In genomic region chr6:142342986-142343385, GRCh38 we compare ENCODE assay signal across 18 cellular contexts. TPM values are rescaled to one million over a fixed set of nuclear protein-coding genes. Genes with fewer than 3 reads are reported as not detected.
DNase-seq lines count a peak whose midpoint lies in the region; ATAC-seq, FAIRE-seq and TF ChIP-seq lines count a peak whose summit lies in the region.
"Had no signal": no experiment of that assay in that cellular context is flagged by ENCODE, and none has a peak within 500 bp of the region (broad histone marks: within the 10 kb centered on the region; RNA-seq: fewer than 3 reads in every experiment).

No MANE protein-coding gene starts in this region.

- H3K9ac ChIP-seq in PC-3 (ENCODE audit: low read length) (no peak overlapping the region), endothelial cell of umbilical vein (replicated peaks; ENCODE audit: extremely low read depth, insufficient read depth, low read length) (peak overlapping the region; percentile 9), Karpas-422 (ENCODE audit: low read length) (no peak overlapping the region)

- H4K20me1 ChIP-seq in PC-3 (ENCODE audit: low read length) (no peaks in the 10 kb centered on the region), endothelial cell of umbilical vein (replicated peaks; ENCODE audit: control insufficient read depth, extremely low read depth, insufficient read depth, low read length) (no peaks in the 10 kb centered on the region), Karpas-422 (ENCODE audit: insufficient read depth, low read depth, low read length) (no peaks in the 10 kb centered on the region)

- DNase-seq in A549 (ENCODE audit: low read depth in 1 of 2, low spot score in 1 of 2) (no peak), PC-3 (peak; percentile 63), endothelial cell of umbilical vein (ENCODE audit: low read depth, low spot score) (no peak), type B pancreatic cell (ENCODE audit: extremely low spot score, unreplicated experiment) (no peak), Karpas-422 (no peak), Right ventricle myocardium superior (no peak)
- DNase-seq: 8988T; C1 segment of cervical spinal cord; Calu3; CD4-positive, alpha-beta T cell; DMS 273 treated with DMSO at 0.1 percent for 48 hours; HFFc6 had no signal

- H3K9me3 ChIP-seq in A549 (no peaks in the 10 kb centered on the region), PC-3 (ENCODE audit: low read length) (no peaks in the 10 kb centered on the region), endothelial cell of umbilical vein (replicated peaks; ENCODE audit: control insufficient read depth, insufficient read depth, low read length) (no peaks in the 10 kb centered on the region), Karpas-422 (ENCODE audit: low read length) (no peaks in the 10 kb centered on the region)
- H3K9me3 ChIP-seq: HAP-1 had no signal

- H3K36me3 ChIP-seq in PC-3 (ENCODE audit: low read depth, low read length) = peaks cover 16% of the 10 kb centered on the region
- H3K36me3 ChIP-seq in endothelial cell of umbilical vein (ENCODE audit: control insufficient read depth in 2 of 2, extremely low read depth in 1 of 2, insufficient read depth in 2 of 2, low read length in 2 of 2) = no peaks in the 10 kb centered on the region
- H3K36me3 ChIP-seq in Karpas-422 (ENCODE audit: insufficient read depth, low read length) = no peaks in the 10 kb centered on the region
- H3K36me3 ChIP-seq: HAP-1 had no signal

- H3K9me1 ChIP-seq in endothelial cell of umbilical vein (replicated peaks; ENCODE audit: control insufficient read depth, extremely low read depth, insufficient read depth, low read length) = no peaks in the 10 kb centered on the region

- H2AFZ ChIP-seq in PC-3 (ENCODE audit: low read length) = no peak overlapping the region
- H2AFZ ChIP-seq in endothelial cell of umbilical vein (ENCODE audit: low read depth, low read length) = no peak overlapping the region
- no peak overlapping the region for H2AFZ ChIP-seq in Karpas-422 (ENCODE audit: low read length)

- H3K27me3 Mint-ChIP-seq in type B pancreatic cell = no peaks in the 10 kb centered on the region

- peaks cover 8% of the 10 kb centered on the region for H3K4me1 Mint-ChIP-seq in type B pancreatic cell (ENCODE audit: unreplicated experiment)
- H3K4me1 Mint-ChIP-seq: B cell had no signal

- H3K4me3 Mint-ChIP-seq in type B pancreatic cell = peak overlapping the region; percentile 57
- H3K4me3 Mint-ChIP-seq: B cell; CD4-positive, alpha-beta T cell; HFFc6 had no signal

- dilution Hi-C loops in endothelial cell of umbilical vein (cut with MboI; ENCODE audit: extremely low pct_ligation_motif_present, low sequenced_read_pairs) = no loop called here

- ATAC-seq in A549 (no peak), PC-3 (peak; percentile 18; the same call in 1 of the 2 replicates), GM18511 (IDR thresholded peaks at IDR 0.05; ENCODE audit: unreplicated experiment) (no peak), Right ventricle myocardium superior (ENCODE audit: poor library complexity) (no peak)

- H3F3A ChIP-seq in PC-3 (ENCODE audit: low read length, unreplicated experiment) = no peaks in the 10 kb centered on the region

- no peak overlapping the region for H3K4me3 ChIP-seq in A549
- no peak overlapping the region for H3K4me3 ChIP-seq in PC-3 (ENCODE audit: low read length)
- H3K4me3 ChIP-seq in endothelial cell of umbilical vein (replicated peaks in 1 of 3; ENCODE audit: insufficient read depth in 1 of 3, low read depth in 1 of 3, low read length in 3 of 3) = no peak overlapping the region
- H3K4me3 ChIP-seq in Karpas-422 (ENCODE audit: low read length) = no peak overlapping the region
- H3K4me3 ChIP-seq: HAP-1 had no signal

- TF ChIP-seq CTCF in A549 (IDR thresholded peaks at IDR 0.05) (no peak), PC-3 (conservative IDR thresholded peaks at IDR 0.05; ENCODE audit: low read depth, low read length) (no peak), endothelial cell of umbilical vein (IDR thresholded peaks at IDR 0.05; ENCODE audit: extremely low read depth in 1 of 2, insufficient read depth in 1 of 2, low read depth in 1 of 2, low read length in 2 of 2) (no peak), type B pancreatic cell (conservative IDR thresholded peaks at IDR 0.05) (no peak)

- TF ChIP-seq RAD21 in A549 (conservative IDR thresholded peaks at IDR 0.05 in 1 of 2, IDR thresholded peaks at IDR 0.05 in 1 of 2) = no peak

- POLR2A ChIA-PET in A549 (lab: Yijun Ruan, JAX) (no interaction called here), PC-3 (lab: Charles Lee; ENCODE audit: unreplicated experiment) (interaction anchor here (0.6 kb wide), 1 partner anchor 30 kb away, joined by 6 read pairs; no protein-coding TSS in a partner anchor), endothelial cell of umbilical vein (lab: Charles Lee) (no interaction called here)

- CTCF ChIA-PET in A549 (lab: Yijun Ruan, JAX) = no interaction called here
- CTCF ChIA-PET in PC-3 (lab: Charles Lee) = no interaction called here
- CTCF ChIA-PET in endothelial cell of umbilical vein (lab: Charles Lee) = interaction anchor here (1.2 to 1.4 kb wide), 2 partner anchors 18 to 30 kb away, joined by 3 read pairs; no protein-coding TSS in a partner anchor

- H3K27ac Mint-ChIP-seq in type B pancreatic cell = no peak overlapping the region
- H3K27ac Mint-ChIP-seq: B cell; CD4-positive, alpha-beta T cell; HFFc6 had no signal

- FAIRE-seq in A549 (lab: Jason Lieb, UNC) (no peak), endothelial cell of umbilical vein (lab: Jason Lieb, UNC) (no peak)
- FAIRE-seq: GM12891, H1 had no signal

- H3K27me3 ChIP-seq in PC-3 (ENCODE audit: low read length) = no peaks in the 10 kb centered on the region
- no peaks in the 10 kb centered on the region for H3K27me3 ChIP-seq in endothelial cell of umbilical vein (ENCODE audit: control insufficient read depth in 2 of 2, insufficient read depth in 2 of 2, low read length in 2 of 2)
- H3K27me3 ChIP-seq in Karpas-422 (ENCODE audit: low read length) = no peaks in the 10 kb centered on the region

- TF ChIP-seq POLR2A in A549 (IDR thresholded peaks at IDR 0.05; ENCODE audit: low read length) = no peak
- no peak for TF ChIP-seq POLR2A in endothelial cell of umbilical vein (IDR thresholded peaks at IDR 0.05; ENCODE audit: low read depth, low read length)

- H3K79me2 ChIP-seq in PC-3 (ENCODE audit: low read length) (peaks cover 76% of the 10 kb centered on the region), endothelial cell of umbilical vein (ENCODE audit: control insufficient read depth, insufficient read depth, low read length) (peaks cover 60% of the 10 kb centered on the region), Karpas-422 (ENCODE audit: low read length) (no peaks in the 10 kb centered on the region)

- H3K4me2 ChIP-seq in A549 = peak overlapping the region; percentile 31; the same call in 2 of the 3 replicates
- H3K4me2 ChIP-seq in PC-3 (ENCODE audit: low read length) = no peak overlapping the region
- H3K4me2 ChIP-seq in endothelial cell of umbilical vein (ENCODE audit: insufficient read depth, low read length) = peak overlapping the region; percentile 24
- no peak overlapping the region for H3K4me2 ChIP-seq in Karpas-422 (ENCODE audit: low read depth, low read length, poor library complexity, severe bottlenecking)

- H3K27ac ChIP-seq in A549 (no peak overlapping the region), PC-3 (ENCODE audit: low read length) (0 out of 2 replicates have a peak overlapping the region, but pooled peaks have one; percentile 4), endothelial cell of umbilical vein (ENCODE audit: insufficient read depth, low read depth, low read length) (no peak overlapping the region), Karpas-422 (ENCODE audit: low read length) (no peak overlapping the region)
- H3K27ac ChIP-seq: HL-60 had no signal

- no peaks in the 10 kb centered on the region for H3K9me3 Mint-ChIP-seq in type B pancreatic cell
- H3K9me3 Mint-ChIP-seq: CD4-positive, alpha-beta T cell had no signal

- BruUV-seq in PC-3 (replicated peaks; lab: Mats Ljungman, UMichigan) (no TSS peak), endothelial cell of umbilical vein (replicated peaks; lab: Mats Ljungman, UMichigan) (no TSS peak)

- TF ChIP-seq EP300 in A549 (IDR thresholded peaks at IDR 0.05) = no peak

- intact Hi-C loops in PC-3 (cut with micrococcal nuclease) (no loop called here), endothelial cell of umbilical vein (cut with micrococcal nuclease) (no loop called here), Right ventricle myocardium superior (cut with DNase I) (no loop called here)

- no peaks in the 10 kb centered on the region for H3K9me2 ChIP-seq in PC-3 (replicated peaks; ENCODE audit: low read length)
- no peaks in the 10 kb centered on the region for H3K9me2 ChIP-seq in Karpas-422 (replicated peaks; ENCODE audit: insufficient read depth, low read length)

- H3K36me3 Mint-ChIP-seq in type B pancreatic cell = no peaks in the 10 kb centered on the region

- peaks cover 54% of the 10 kb centered on the region for H3K4me1 ChIP-seq in A549
- peaks cover 23% of the 10 kb centered on the region for H3K4me1 ChIP-seq in PC-3 (ENCODE audit: insufficient read depth, low read length)
- peaks cover 20% of the 10 kb centered on the region for H3K4me1 ChIP-seq in endothelial cell of umbilical vein (ENCODE audit: control insufficient read depth, extremely low read depth, insufficient read depth, low read length)
- no peaks in the 10 kb centered on the region for H3K4me1 ChIP-seq in Karpas-422 (ENCODE audit: low read length)

TF ChIP-seq in endothelial cell of umbilical vein, 7 proteins besides CTCF, POLR2A, EP300 and RAD21 (continues in another document):
- no peak for TF ChIP-seq FOS (IDR thresholded peaks at IDR 0.05; ENCODE audit: borderline replicate concordance, insufficient read depth, low read length)
- TF ChIP-seq EZH2 (IDR thresholded peaks at IDR 0.05; ENCODE audit: borderline replicate concordance, low read depth, low read length, severe bottlenecking) = no peak

RNA-seq across cellular contexts. Expression of gene ADGRG6, which starts 41.2 kb away (rescaled TPM):
- polyA plus RNA-seq in A549 (2011; rRNA removed) = 176 and 181 TPM in 2 replicates
- 34.3 and 35.0 TPM in 2 replicates for polyA plus RNA-seq in A549 (2012; cell fraction: cytosol; rRNA removed)
- polyA plus RNA-seq in A549 (2012; cell fraction: nucleus; rRNA removed) = 42.9 and 53.7 TPM in 2 replicates
- polyA plus RNA-seq in A549 (2017; fragmentation: RNase III; extraction: RNeasy Plus Mini Kit Qiagen cat#74134 plus additional on column Dnase treatment) = 53.9 to 61.1 TPM (median 55.4 TPM) in 3 replicates
- 202 and 259 TPM in 2 replicates for polyA minus RNA-seq in A549 (2011; rRNA and poly(A)+ RNA removed)
- total RNA-seq in PC-3 (2014; rRNA removed) = 50.4 and 73.2 TPM in 2 replicates
- total RNA-seq in endothelial cell of umbilical vein = 99.3 and 113 TPM in 2 replicates
- polyA plus RNA-seq in endothelial cell of umbilical vein = 154 and 166 TPM in 2 replicates
- polyA plus RNA-seq in endothelial cell of umbilical vein (2011; cell fraction: cytosol; rRNA removed) = 80.1 and 88.6 TPM in 2 replicates
- 280 and 349 TPM in 2 replicates for polyA plus RNA-seq in endothelial cell of umbilical vein (2011; cell fraction: nucleus; rRNA removed)
- 121 and 143 TPM in 2 replicates for polyA plus RNA-seq in endothelial cell of umbilical vein (2012)
- polyA minus RNA-seq in endothelial cell of umbilical vein = 869 and 872 TPM in 2 replicates
- 17.4 TPM for polyA minus RNA-seq in endothelial cell of umbilical vein (2011; cell fraction: cytosol; rRNA and poly(A)+ RNA removed)
- polyA minus RNA-seq in endothelial cell of umbilical vein (2011; cell fraction: nucleus; rRNA and poly(A)+ RNA removed) = 1,050 and 1,471 TPM in 2 replicates
- total RNA-seq in type B pancreatic cell (ENCODE audit: low replicate concordance) = 26.7 and 72.3 TPM in 2 replicates
- total RNA-seq in Karpas-422 (2014; rRNA removed; shearing (Covaris generic); ENCODE audit: low replicate concordance) = not detected in 2 replicates
- total RNA-seq in Right ventricle myocardium superior = 3.2 TPM
- total RNA-seq: B cell had no signal

Comparison
In these comparisons a context has a peak if more than half of its experiments do, and no peak if none do; other contexts are left out.
1. H3K4me2 ChIP-seq: peak in A549 (single experiment) and endothelial cell of umbilical vein (single experiment); none in PC-3 (single experiment) and Karpas-422 (single experiment).